ENCODE assay signal across 15 cellular contexts in genomic region chr1:35324486-35324885, GRCh38. TPM values are rescaled to one million over a fixed set of nuclear protein-coding genes. Genes with fewer than 3 reads are reported as not detected.
DNase-seq lines count a peak whose midpoint lies in the region; ATAC-seq and TF ChIP-seq lines count a peak whose summit lies in the region.
"Had no signal": no experiment of that assay in that cellular context is flagged by ENCODE, and none has a peak within 500 bp of the region (broad histone marks: within the 10 kb centered on the region; RNA-seq: fewer than 3 reads in every experiment).

No MANE protein-coding gene starts in this region.

- H3K4me1 ChIP-seq in left ventricle myocardium inferior (peaks cover 50% of the 10 kb centered on the region), mesenchymal stem cell (ENCODE audit: control insufficient read depth, insufficient read depth, low read depth, low read length) (peaks cover 2% of the 10 kb centered on the region), uterus (peaks cover 0 to 5% of the 10 kb centered on the region in 2 donors)

- H3K27ac Mint-ChIP-seq in chondrocyte (ENCODE audit: unreplicated experiment) = peak overlapping the region; percentile 3
- H3K27ac Mint-ChIP-seq: activated naive CD4-positive, alpha-beta T cell treated with anti-CD3 and anti-CD28 coated beads, Interleukin-2, amount 50 U/mL, for 24 hours; T-helper 1 cell treated with Interleukin-12 subunit alpha and Interleukin-12 subunit beta and Interleukin-4 antibody, amounts not matched to agents 30 μg/mL and 1 μg/mL, for 36 hours had no signal

- no peak overlapping the region for H2BK12ac ChIP-seq in mesenchymal stem cell (ENCODE audit: low read length in 2 of 2)

- H3K27me3 ChIP-seq in left ventricle myocardium inferior (ENCODE audit: low read depth) (no peaks in the 10 kb centered on the region), mesenchymal stem cell (ENCODE audit: control insufficient read depth in 1 of 2, insufficient read depth in 1 of 2, low read length in 2 of 2) (no peaks in the 10 kb centered on the region), uterus (no peaks in the 10 kb centered on the region)
- H3K27me3 ChIP-seq: sigmoid colon had no signal

- no peak overlapping the region for H4K8ac ChIP-seq in mesenchymal stem cell (ENCODE audit: low read length)

- no peak overlapping the region for H2AFZ ChIP-seq in mesenchymal stem cell (ENCODE audit: low read depth, low read length)

- 63% methylated on average over 1 of the region's 1 CpG for WGBS in mesenchymal stem cell

- no peak overlapping the region for H2BK120ac ChIP-seq in mesenchymal stem cell (ENCODE audit: low read depth, low read length)

- H3K4me3 ChIP-seq in left ventricle myocardium inferior (no peak overlapping the region), mesenchymal stem cell (ENCODE audit: insufficient read depth in 1 of 2, low read depth in 1 of 2, low read length in 2 of 2) (peak overlapping the region in 1 of 2 experiments; percentile 40), uterus (no peak overlapping the region)
- H3K4me3 ChIP-seq: sigmoid colon had no signal

- no peak for TF ChIP-seq CTCF in left ventricle myocardium inferior (IDR thresholded peaks at IDR 0.05; ENCODE audit: borderline replicate concordance)
- no peak for TF ChIP-seq CTCF in chondrocyte (IDR thresholded peaks at IDR 0.05)
- TF ChIP-seq CTCF in uterus (IDR thresholded peaks at IDR 0.05) = no peak

- no peak for DNase-seq in left ventricle myocardium inferior
- no peak for DNase-seq in cardiac septum (ENCODE audit: low spot score)
- DNase-seq in chondrocyte (ENCODE audit: low spot score) = no peak
- peak; percentile 54 for DNase-seq in mesenchymal stem cell
- no peak for DNase-seq in uterus
- no peak for DNase-seq in NCI-H510A treated with DMSO at 0.1 percent for 48 hours (lab: John Stamatoyannopoulos, UW)
- DNase-seq: midbrain, NCI-H2171, sigmoid colon, trophoblast cell had no signal

- intact Hi-C loops in left ventricle myocardium inferior (cut with micrococcal nuclease) (no loop called here), cardiac septum (cut with DNase I) (no loop called here), uterus (cut with DNase I; ENCODE audit: low total_unique reads) (no loop called here)

- peaks cover 8% of the 10 kb centered on the region for H3K36me3 ChIP-seq in left ventricle myocardium inferior
- peaks cover 8 to 23% of the 10 kb centered on the region in 2 experiments for H3K36me3 ChIP-seq in mesenchymal stem cell (ENCODE audit: control insufficient read depth in 1 of 2, insufficient read depth in 2 of 2, low read depth in 1 of 2, low read length in 2 of 2)
- H3K36me3 ChIP-seq in uterus = no peaks in the 10 kb centered on the region

- peaks cover 24% of the 10 kb centered on the region for H3K4me1 Mint-ChIP-seq in chondrocyte (ENCODE audit: low read depth)

- no peak overlapping the region for H2BK5ac ChIP-seq in mesenchymal stem cell (ENCODE audit: low read depth, low read length, poor library complexity, severe bottlenecking)

- H2AK5ac ChIP-seq in mesenchymal stem cell (ENCODE audit: low read length, severe bottlenecking) = no peak overlapping the region

- H3K4ac ChIP-seq in mesenchymal stem cell (ENCODE audit: low read depth in 1 of 2, low read length in 2 of 2) = no peak overlapping the region

- H3K27me3 Mint-ChIP-seq in chondrocyte (ENCODE audit: low read depth) = no peaks in the 10 kb centered on the region
- H3K27me3 Mint-ChIP-seq: activated naive CD4-positive, alpha-beta T cell treated with anti-CD3 and anti-CD28 coated beads, Interleukin-2, amount 50 U/mL, for 24 hours had no signal

- no peak overlapping the region for H3K4me2 ChIP-seq in mesenchymal stem cell (ENCODE audit: low read length, poor library complexity, severe bottlenecking)

- H3K23ac ChIP-seq in mesenchymal stem cell (ENCODE audit: low read length in 2 of 2) = no peak overlapping the region

- TF ChIP-seq POLR2A in uterus (IDR thresholded peaks at IDR 0.05) = no peak

- H3K14ac ChIP-seq in mesenchymal stem cell (ENCODE audit: low read length in 2 of 2) = no peak overlapping the region

- peaks cover 20% of the 10 kb centered on the region for H3K79me1 ChIP-seq in mesenchymal stem cell (replicated peaks; ENCODE audit: low read length, poor library complexity, severe bottlenecking)

- H2BK15ac ChIP-seq in mesenchymal stem cell (ENCODE audit: low read depth, poor library complexity, severe bottlenecking) = no peak overlapping the region

- H3K9ac ChIP-seq in mesenchymal stem cell (ENCODE audit: low read length) = peak overlapping the region; percentile 44

- no peaks in the 10 kb centered on the region for H3K36me3 Mint-ChIP-seq in chondrocyte (ENCODE audit: low read depth)

- ATAC-seq in GM19455 (IDR thresholded peaks at IDR 0.05; ENCODE audit: unreplicated experiment) = no peak
- ATAC-seq in HG02571 (IDR thresholded peaks at IDR 0.05; ENCODE audit: unreplicated experiment) = no peak
- ATAC-seq: Panc1 had no signal

- H4K91ac ChIP-seq in mesenchymal stem cell (ENCODE audit: low read length) = no peak overlapping the region

- H3K27ac ChIP-seq in left ventricle myocardium inferior (replicated peaks) = peak overlapping the region; percentile 33
- no peak overlapping the region for H3K27ac ChIP-seq in mesenchymal stem cell (ENCODE audit: low read length, poor library complexity, severe bottlenecking)
- peak overlapping the region; percentile 34 to 51 for H3K27ac ChIP-seq in uterus

- no peak overlapping the region for H3K18ac ChIP-seq in mesenchymal stem cell (ENCODE audit: low read depth in 1 of 2, low read length in 2 of 2)

- H3K4me3 Mint-ChIP-seq in chondrocyte (ENCODE audit: unreplicated experiment) = no peak overlapping the region
- H3K4me3 Mint-ChIP-seq: activated naive CD4-positive, alpha-beta T cell treated with anti-CD3 and anti-CD28 coated beads, Interleukin-2, amount 50 U/mL, for 24 hours; T-helper 1 cell treated with Interleukin-12 subunit alpha and Interleukin-12 subunit beta and Interleukin-4 antibody, amounts not matched to agents 30 μg/mL and 1 μg/mL, for 36 hours had no signal

- no peaks in the 10 kb centered on the region for H3K9me3 ChIP-seq in left ventricle myocardium inferior (replicated peaks)
- H3K9me3 ChIP-seq in mesenchymal stem cell (ENCODE audit: control insufficient read depth, low read length) = no peaks in the 10 kb centered on the region
- no peaks in the 10 kb centered on the region for H3K9me3 ChIP-seq in uterus
- H3K9me3 ChIP-seq: sigmoid colon had no signal

- no peaks in the 10 kb centered on the region for H3K9me3 Mint-ChIP-seq in chondrocyte (ENCODE audit: low read depth)
- H3K9me3 Mint-ChIP-seq: activated naive CD4-positive, alpha-beta T cell treated with anti-CD3 and anti-CD28 coated beads, Interleukin-2, amount 50 U/mL, for 24 hours; T-helper 1 cell treated with Interleukin-12 subunit alpha and Interleukin-12 subunit beta and Interleukin-4 antibody, amounts not matched to agents 30 μg/mL and 1 μg/mL, for 36 hours had no signal

RNA-seq across cellular contexts. Expression of gene ZMYM4, which starts 56.0 kb away (rescaled TPM):
- total RNA-seq in left ventricle myocardium inferior (32.6 TPM), cardiac septum (36.1 TPM), chondrocyte (51.0 to 54.2 TPM (median 51.8 TPM) in 3 replicates), uterus (10 to 100 TPM; 19.7 to 84.9 (median 49.9) TPM)
- 23.3 TPM for polyA plus RNA-seq in mesenchymal stem cell (2013, experiment 1 of 2)
- 21.7 TPM for polyA plus RNA-seq in mesenchymal stem cell (2013, experiment 2 of 2)
